1 cellular context compared by ENCODE assay signal in the genomic region with DNA sequence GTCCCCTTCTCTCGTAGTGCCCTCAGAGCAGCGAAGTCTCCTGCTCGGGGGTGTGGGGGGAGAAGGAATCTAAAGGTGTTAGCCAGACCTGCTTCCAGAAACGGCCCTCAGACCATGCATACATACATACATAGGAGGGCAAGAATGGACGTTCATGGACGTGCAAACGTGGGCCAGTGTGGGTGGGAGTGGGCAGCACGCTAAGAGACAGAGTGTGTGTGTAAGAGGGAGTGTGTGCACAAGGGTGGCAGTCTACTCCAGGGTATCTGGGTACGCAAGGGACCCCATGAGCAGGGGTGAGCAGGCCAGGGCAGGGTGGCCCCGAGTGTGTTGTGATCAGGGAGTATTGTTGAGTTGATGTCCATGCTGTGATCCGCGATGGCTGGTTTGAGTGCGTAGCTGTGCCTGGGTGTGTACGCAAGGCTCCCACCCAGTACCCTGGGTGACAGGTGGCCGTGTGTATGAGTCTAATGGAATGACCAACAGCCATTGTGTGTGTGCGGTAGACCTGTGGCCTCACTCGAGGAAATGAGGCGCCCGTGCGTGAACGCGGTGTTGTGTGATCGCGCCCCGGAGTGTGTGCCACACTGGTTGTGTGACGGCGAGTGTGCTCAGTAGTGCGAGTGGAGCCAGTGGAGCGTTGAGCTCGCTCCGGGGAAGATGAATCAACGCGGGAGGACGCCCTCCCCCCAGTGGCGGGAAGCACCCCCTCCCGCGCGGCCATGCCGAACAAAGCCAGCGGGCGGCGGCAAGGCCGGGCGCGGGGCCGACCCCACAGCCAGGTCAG.
A peak's percentile ranks its signal among the peaks of the same experiment; 100 is the strongest.
TF ChIP-seq lines count a peak whose summit lies in the region.

No MANE protein-coding gene starts in this region.

TF ChIP-seq in HepG2, 621 proteins besides CTCF, POLR2A, EP300 and RAD21 (continued from another document and continues in another):
- TF ChIP-seq ZNF484 (CRISPR knock-in tag; IDR thresholded peaks at IDR 0.05; ENCODE audit: borderline replicate concordance, low read depth) (no peak), ZNF180 (CRISPR knock-in tag; IDR thresholded peaks at IDR 0.05; ENCODE audit: borderline replicate concordance, low read depth) (no peak), ZNF431 (CRISPR knock-in tag; IDR thresholded peaks at IDR 0.05; ENCODE audit: borderline replicate concordance, low read depth) (no peak), ZNF562 (CRISPR knock-in tag; IDR thresholded peaks at IDR 0.05; ENCODE audit: borderline replicate concordance) (no peak), MAFG (CRISPR knock-in tag; IDR thresholded peaks at IDR 0.05) (no peak), NFKBIZ (CRISPR knock-in tag; IDR thresholded peaks at IDR 0.05) (no peak), FOXA3 (CRISPR knock-in tag; IDR thresholded peaks at IDR 0.05) (no peak), CCAR2 (optimal IDR thresholded peaks at IDR 0.05; ENCODE audit: low read depth, low read length) (no peak), ZNF569 (CRISPR knock-in tag; IDR thresholded peaks at IDR 0.05; ENCODE audit: borderline replicate concordance) (no peak), ZFYVE20 (CRISPR knock-in tag; IDR thresholded peaks at IDR 0.05; ENCODE audit: borderline replicate concordance, low read depth) (0 out of 2 replicates have a peak, but pooled peaks have one; percentile 32), SMAD3 (CRISPR knock-in tag; IDR thresholded peaks at IDR 0.05) (no peak), ZNF75D (CRISPR knock-in tag; IDR thresholded peaks at IDR 0.05; ENCODE audit: borderline replicate concordance) (no peak), THYN1 (CRISPR knock-in tag; IDR thresholded peaks at IDR 0.05; ENCODE audit: borderline replicate concordance, low read depth) (no peak), ZSCAN30 (CRISPR knock-in tag; IDR thresholded peaks at IDR 0.05) (no peak), ZFY (CRISPR knock-in tag; IDR thresholded peaks at IDR 0.05) (no peak), YEATS4 (CRISPR knock-in tag; IDR thresholded peaks at IDR 0.05; ENCODE audit: borderline replicate concordance) (no peak), ZNF552 (CRISPR knock-in tag; IDR thresholded peaks at IDR 0.05; ENCODE audit: borderline replicate concordance) (no peak), ESRRA (CRISPR knock-in tag; IDR thresholded peaks at IDR 0.05; ENCODE audit: low read depth) (no peak), SIX1 (CRISPR knock-in tag; IDR thresholded peaks at IDR 0.05; ENCODE audit: borderline replicate concordance) (no peak), SP1 (IDR thresholded peaks at IDR 0.05) (no peak), SP1 (CRISPR knock-in tag; IDR thresholded peaks at IDR 0.05) (no peak), ZNF143 (CRISPR knock-in tag; IDR thresholded peaks at IDR 0.05) (no peak)
- TF ChIP-seq, protein P1, sequence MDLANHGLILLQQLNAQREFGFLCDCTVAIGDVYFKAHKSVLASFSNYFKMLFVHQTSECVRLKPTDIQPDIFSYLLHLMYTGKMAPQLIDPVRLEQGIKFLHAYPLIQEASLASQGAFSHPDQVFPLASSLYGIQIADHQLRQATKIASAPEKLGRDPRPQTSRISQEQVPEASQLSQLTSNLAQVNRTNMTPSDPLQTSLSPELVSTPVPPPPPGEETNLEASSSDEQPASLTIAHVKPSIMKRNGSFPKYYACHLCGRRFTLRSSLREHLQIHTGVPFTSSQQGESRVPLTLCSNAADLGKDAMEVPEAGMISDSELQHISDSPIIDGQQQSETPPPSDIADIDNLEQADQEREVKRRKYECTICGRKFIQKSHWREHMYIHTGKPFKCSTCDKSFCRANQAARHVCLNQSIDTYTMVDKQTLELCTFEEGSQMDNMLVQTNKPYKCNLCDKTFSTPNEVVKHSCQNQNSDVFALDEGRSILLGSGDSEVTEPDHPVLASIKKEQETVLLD (CRISPR knock-in tag; IDR thresholded peaks at IDR 0.05; ENCODE audit: low read depth), result no peak
- TF ChIP-seq, protein P2, sequence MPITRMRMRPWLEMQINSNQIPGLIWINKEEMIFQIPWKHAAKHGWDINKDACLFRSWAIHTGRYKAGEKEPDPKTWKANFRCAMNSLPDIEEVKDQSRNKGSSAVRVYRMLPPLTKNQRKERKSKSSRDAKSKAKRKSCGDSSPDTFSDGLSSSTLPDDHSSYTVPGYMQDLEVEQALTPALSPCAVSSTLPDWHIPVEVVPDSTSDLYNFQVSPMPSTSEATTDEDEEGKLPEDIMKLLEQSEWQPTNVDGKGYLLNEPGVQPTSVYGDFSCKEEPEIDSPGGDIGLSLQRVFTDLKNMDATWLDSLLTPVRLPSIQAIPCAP (CRISPR knock-in tag; IDR thresholded peaks at IDR 0.05; ENCODE audit: low read depth), result no peak
- TF ChIP-seq, protein P3, sequence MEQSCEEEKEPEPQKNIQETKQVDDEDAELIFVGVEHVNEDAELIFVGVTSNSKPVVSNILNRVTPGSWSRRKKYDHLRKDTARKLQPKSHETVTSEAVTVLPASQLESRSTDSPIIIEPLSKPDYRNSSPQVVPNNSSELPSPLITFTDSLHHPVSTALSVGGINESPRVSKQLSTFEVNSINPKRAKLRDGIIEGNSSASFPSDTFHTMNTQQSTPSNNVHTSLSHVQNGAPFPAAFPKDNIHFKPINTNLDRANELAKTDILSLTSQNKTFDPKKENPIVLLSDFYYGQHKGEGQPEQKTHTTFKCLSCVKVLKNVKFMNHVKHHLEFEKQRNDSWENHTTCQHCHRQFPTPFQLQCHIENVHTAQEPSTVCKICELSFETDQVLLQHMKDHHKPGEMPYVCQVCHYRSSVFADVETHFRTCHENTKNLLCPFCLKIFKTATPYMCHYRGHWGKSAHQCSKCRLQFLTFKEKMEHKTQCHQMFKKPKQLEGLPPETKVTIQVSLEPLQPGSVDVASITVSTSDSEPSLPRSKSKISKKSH (CRISPR knock-in tag; IDR thresholded peaks at IDR 0.05; ENCODE audit: borderline replicate concordance), result peak; percentile 34; the same call in 1 of the 2 replicates
- TF ChIP-seq, protein P4, sequence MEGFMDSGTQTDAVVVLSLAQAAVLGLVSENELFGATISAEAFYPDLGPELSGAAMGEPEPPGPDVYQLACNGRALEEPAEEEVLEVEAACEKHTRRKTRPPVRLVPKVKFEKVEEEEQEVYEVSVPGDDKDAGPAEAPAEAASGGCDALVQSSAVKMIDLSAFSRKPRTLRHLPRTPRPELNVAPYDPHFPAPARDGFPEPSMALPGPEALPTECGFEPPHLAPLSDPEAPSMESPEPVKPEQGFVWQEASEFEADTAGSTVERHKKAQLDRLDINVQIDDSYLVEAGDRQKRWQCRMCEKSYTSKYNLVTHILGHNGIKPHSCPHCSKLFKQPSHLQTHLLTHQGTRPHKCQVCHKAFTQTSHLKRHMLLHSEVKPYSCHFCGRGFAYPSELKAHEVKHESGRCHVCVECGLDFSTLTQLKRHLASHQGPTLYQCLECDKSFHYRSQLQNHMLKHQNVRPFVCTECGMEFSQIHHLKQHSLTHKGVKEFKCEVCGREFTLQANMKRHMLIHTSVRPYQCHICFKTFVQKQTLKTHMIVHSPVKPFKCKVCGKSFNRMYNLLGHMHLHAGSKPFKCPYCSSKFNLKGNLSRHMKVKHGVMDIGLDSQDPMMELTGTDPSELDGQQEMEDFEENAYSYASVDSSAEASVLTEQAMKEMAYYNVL (CRISPR knock-in tag; IDR thresholded peaks at IDR 0.05; ENCODE audit: borderline replicate concordance), result peak; percentile 46; the same call in 1 of the 2 replicates
- TF ChIP-seq, protein P5, sequence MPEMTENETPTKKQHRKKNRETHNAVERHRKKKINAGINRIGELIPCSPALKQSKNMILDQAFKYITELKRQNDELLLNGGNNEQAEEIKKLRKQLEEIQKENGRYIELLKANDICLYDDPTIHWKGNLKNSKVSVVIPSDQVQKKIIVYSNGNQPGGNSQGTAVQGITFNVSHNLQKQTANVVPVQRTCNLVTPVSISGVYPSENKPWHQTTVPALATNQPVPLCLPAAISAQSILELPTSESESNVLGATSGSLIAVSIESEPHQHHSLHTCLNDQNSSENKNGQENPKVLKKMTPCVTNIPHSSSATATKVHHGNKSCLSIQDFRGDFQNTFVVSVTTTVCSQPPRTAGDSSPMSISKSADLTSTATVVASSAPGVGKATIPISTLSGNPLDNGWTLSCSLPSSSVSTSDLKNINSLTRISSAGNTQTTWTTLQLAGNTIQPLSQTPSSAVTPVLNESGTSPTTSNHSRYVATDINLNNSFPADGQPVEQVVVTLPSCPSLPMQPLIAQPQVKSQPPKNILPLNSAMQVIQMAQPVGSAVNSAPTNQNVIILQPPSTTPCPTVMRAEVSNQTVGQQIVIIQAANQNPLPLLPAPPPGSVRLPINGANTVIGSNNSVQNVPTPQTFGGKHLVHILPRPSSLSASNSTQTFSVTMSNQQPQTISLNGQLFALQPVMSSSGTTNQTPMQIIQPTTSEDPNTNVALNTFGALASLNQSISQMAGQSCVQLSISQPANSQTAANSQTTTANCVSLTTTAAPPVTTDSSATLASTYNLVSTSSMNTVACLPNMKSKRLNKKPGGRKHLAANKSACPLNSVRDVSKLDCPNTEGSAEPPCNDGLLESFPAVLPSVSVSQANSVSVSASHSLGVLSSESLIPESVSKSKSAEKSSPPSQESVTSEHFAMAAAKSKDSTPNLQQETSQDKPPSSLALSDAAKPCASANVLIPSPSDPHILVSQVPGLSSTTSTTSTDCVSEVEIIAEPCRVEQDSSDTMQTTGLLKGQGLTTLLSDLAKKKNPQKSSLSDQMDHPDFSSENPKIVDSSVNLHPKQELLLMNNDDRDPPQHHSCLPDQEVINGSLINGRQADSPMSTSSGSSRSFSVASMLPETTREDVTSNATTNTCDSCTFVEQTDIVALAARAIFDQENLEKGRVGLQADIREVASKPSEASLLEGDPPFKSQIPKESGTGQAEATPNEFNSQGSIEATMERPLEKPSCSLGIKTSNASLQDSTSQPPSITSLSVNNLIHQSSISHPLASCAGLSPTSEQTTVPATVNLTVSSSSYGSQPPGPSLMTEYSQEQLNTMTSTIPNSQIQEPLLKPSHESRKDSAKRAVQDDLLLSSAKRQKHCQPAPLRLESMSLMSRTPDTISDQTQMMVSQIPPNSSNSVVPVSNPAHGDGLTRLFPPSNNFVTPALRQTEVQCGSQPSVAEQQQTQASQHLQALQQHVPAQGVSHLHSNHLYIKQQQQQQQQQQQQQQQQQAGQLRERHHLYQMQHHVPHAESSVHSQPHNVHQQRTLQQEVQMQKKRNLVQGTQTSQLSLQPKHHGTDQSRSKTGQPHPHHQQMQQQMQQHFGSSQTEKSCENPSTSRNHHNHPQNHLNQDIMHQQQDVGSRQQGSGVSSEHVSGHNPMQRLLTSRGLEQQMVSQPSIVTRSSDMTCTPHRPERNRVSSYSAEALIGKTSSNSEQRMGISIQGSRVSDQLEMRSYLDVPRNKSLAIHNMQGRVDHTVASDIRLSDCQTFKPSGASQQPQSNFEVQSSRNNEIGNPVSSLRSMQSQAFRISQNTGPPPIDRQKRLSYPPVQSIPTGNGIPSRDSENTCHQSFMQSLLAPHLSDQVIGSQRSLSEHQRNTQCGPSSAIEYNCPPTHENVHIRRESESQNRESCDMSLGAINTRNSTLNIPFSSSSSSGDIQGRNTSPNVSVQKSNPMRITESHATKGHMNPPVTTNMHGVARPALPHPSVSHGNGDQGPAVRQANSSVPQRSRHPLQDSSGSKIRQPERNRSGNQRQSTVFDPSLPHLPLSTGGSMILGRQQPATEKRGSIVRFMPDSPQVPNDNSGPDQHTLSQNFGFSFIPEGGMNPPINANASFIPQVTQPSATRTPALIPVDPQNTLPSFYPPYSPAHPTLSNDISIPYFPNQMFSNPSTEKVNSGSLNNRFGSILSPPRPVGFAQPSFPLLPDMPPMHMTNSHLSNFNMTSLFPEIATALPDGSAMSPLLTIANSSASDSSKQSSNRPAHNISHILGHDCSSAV (CRISPR knock-in tag; IDR thresholded peaks at IDR 0.05; ENCODE audit: borderline replicate concordance), result no peak
- TF ChIP-seq, protein P6, sequence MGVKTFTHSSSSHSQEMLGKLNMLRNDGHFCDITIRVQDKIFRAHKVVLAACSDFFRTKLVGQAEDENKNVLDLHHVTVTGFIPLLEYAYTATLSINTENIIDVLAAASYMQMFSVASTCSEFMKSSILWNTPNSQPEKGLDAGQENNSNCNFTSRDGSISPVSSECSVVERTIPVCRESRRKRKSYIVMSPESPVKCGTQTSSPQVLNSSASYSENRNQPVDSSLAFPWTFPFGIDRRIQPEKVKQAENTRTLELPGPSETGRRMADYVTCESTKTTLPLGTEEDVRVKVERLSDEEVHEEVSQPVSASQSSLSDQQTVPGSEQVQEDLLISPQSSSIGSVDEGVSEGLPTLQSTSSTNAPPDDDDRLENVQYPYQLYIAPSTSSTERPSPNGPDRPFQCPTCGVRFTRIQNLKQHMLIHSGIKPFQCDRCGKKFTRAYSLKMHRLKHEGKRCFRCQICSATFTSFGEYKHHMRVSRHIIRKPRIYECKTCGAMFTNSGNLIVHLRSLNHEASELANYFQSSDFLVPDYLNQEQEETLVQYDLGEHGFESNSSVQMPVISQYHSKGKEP (CRISPR knock-in tag; IDR thresholded peaks at IDR 0.05), result no peak
- TF ChIP-seq, protein P7, sequence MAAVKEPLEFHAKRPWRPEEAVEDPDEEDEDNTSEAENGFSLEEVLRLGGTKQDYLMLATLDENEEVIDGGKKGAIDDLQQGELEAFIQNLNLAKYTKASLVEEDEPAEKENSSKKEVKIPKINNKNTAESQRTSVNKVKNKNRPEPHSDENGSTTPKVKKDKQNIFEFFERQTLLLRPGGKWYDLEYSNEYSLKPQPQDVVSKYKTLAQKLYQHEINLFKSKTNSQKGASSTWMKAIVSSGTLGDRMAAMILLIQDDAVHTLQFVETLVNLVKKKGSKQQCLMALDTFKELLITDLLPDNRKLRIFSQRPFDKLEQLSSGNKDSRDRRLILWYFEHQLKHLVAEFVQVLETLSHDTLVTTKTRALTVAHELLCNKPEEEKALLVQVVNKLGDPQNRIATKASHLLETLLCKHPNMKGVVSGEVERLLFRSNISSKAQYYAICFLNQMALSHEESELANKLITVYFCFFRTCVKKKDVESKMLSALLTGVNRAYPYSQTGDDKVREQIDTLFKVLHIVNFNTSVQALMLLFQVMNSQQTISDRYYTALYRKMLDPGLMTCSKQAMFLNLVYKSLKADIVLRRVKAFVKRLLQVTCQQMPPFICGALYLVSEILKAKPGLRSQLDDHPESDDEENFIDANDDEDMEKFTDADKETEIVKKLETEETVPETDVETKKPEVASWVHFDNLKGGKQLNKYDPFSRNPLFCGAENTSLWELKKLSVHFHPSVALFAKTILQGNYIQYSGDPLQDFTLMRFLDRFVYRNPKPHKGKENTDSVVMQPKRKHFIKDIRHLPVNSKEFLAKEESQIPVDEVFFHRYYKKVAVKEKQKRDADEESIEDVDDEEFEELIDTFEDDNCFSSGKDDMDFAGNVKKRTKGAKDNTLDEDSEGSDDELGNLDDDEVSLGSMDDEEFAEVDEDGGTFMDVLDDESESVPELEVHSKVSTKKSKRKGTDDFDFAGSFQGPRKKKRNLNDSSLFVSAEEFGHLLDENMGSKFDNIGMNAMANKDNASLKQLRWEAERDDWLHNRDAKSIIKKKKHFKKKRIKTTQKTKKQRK (IDR thresholded peaks at IDR 0.05; ENCODE audit: low read length), result no peak
- TF ChIP-seq, protein P8, sequence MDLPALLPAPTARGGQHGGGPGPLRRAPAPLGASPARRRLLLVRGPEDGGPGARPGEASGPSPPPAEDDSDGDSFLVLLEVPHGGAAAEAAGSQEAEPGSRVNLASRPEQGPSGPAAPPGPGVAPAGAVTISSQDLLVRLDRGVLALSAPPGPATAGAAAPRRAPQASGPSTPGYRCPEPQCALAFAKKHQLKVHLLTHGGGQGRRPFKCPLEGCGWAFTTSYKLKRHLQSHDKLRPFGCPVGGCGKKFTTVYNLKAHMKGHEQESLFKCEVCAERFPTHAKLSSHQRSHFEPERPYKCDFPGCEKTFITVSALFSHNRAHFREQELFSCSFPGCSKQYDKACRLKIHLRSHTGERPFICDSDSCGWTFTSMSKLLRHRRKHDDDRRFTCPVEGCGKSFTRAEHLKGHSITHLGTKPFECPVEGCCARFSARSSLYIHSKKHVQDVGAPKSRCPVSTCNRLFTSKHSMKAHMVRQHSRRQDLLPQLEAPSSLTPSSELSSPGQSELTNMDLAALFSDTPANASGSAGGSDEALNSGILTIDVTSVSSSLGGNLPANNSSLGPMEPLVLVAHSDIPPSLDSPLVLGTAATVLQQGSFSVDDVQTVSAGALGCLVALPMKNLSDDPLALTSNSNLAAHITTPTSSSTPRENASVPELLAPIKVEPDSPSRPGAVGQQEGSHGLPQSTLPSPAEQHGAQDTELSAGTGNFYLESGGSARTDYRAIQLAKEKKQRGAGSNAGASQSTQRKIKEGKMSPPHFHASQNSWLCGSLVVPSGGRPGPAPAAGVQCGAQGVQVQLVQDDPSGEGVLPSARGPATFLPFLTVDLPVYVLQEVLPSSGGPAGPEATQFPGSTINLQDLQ (CRISPR knock-in tag; IDR thresholded peaks at IDR 0.05), result 0 out of 2 replicates have a peak, but pooled peaks have one; percentile 30
